Comparison of ENCODE assay signal across 13 cellular contexts in genomic region chr18:58393295-58393694, GRCh38.
"Had no signal": no experiment of that assay in that cellular context is flagged by ENCODE, and none has a peak within 500 bp of the region (broad histone marks: within the 10 kb centered on the region; RNA-seq: fewer than 3 reads in every experiment).

No MANE protein-coding gene starts in this region.

- H3K4me3 ChIP-seq: ascending aorta, esophagus squamous epithelium had no signal

- H3K9me3 ChIP-seq: ascending aorta, esophagus squamous epithelium, SK-N-SH had no signal

- H3K9me3 Mint-ChIP-seq: activated naive CD4-positive, alpha-beta T cell treated with anti-CD3 and anti-CD28 coated beads, Interleukin-2, amount 10 ng/mL, durations not matched to agents 7 days and 5 days; natural killer cell treated with Interleukin-12 subunit alpha and Interleukin-12 subunit beta and Interleukin-15 and Interleukin-18, amount 100 ng/mL, for 72 hours; stimulated activated naive CD8-positive, alpha-beta T cell treated with anti-CD3 and anti-CD28 coated beads, Interleukin-15, amount 100 ng/mL, for 72 hours; T-cell had no signal

- H3K36me3 ChIP-seq: ascending aorta had no signal

- H3K27me3 ChIP-seq: ascending aorta, esophagus squamous epithelium had no signal

- H3K27me3 Mint-ChIP-seq: activated naive CD4-positive, alpha-beta T cell treated with anti-CD3 and anti-CD28 coated beads, Interleukin-2, amount 10 ng/mL, durations not matched to agents 7 days and 5 days; natural killer cell treated with Interleukin-12 subunit alpha and Interleukin-12 subunit beta and Interleukin-15 and Interleukin-18, amount 100 ng/mL, for 72 hours; stimulated activated naive CD8-positive, alpha-beta T cell treated with anti-CD3 and anti-CD28 coated beads, Interleukin-15, amount 100 ng/mL, for 72 hours; T-cell had no signal

- H3K9ac ChIP-seq: SK-N-SH had no signal

- H3K36me3 Mint-ChIP-seq: activated naive CD4-positive, alpha-beta T cell treated with anti-CD3 and anti-CD28 coated beads, Interleukin-2, amount 10 ng/mL, durations not matched to agents 7 days and 5 days; natural killer cell treated with Interleukin-12 subunit alpha and Interleukin-12 subunit beta and Interleukin-15 and Interleukin-18, amount 100 ng/mL, for 72 hours had no signal

- H3K27ac ChIP-seq: ascending aorta had no signal

- DNase-seq: activated CD4-positive, alpha-beta T cell treated with anti-CD3 and anti-CD28 coated beads for 1 hour; activated CD4-positive, alpha-beta T cell treated with anti-CD3 and anti-CD28 coated beads, Interleukin-2, amount 50 U/mL, for 48 hours; activated naive CD4-positive, alpha-beta T cell treated with anti-CD3 and anti-CD28 coated beads, Interleukin-2, amount 10 ng/mL, durations not matched to agents 7 days and 5 days; esophagus squamous epithelium; foreskin fibroblast; left cardiac atrium; mammary epithelial cell; right cardiac atrium; SK-N-SH; stimulated activated naive CD8-positive, alpha-beta T cell treated with anti-CD3 and anti-CD28 coated beads, Interleukin-15, amount 100 ng/mL, for 72 hours; T-cell had no signal

- ATAC-seq: natural killer cell treated with Interleukin-12 subunit alpha and Interleukin-12 subunit beta and Interleukin-15 and Interleukin-18, amount 100 ng/mL, for 72 hours; stimulated activated naive CD8-positive, alpha-beta T cell treated with anti-CD3 and anti-CD28 coated beads, Interleukin-15, amount 100 ng/mL, for 72 hours; T-cell had no signal

- H3K27ac Mint-ChIP-seq: activated naive CD4-positive, alpha-beta T cell treated with anti-CD3 and anti-CD28 coated beads, Interleukin-2, amount 10 ng/mL, durations not matched to agents 7 days and 5 days; natural killer cell treated with Interleukin-12 subunit alpha and Interleukin-12 subunit beta and Interleukin-15 and Interleukin-18, amount 100 ng/mL, for 72 hours; T-cell had no signal

- H3K4me1 ChIP-seq: ascending aorta had no signal

- H3K4me3 Mint-ChIP-seq: activated naive CD4-positive, alpha-beta T cell treated with anti-CD3 and anti-CD28 coated beads, Interleukin-2, amount 10 ng/mL, durations not matched to agents 7 days and 5 days; natural killer cell treated with Interleukin-12 subunit alpha and Interleukin-12 subunit beta and Interleukin-15 and Interleukin-18, amount 100 ng/mL, for 72 hours; stimulated activated naive CD8-positive, alpha-beta T cell treated with anti-CD3 and anti-CD28 coated beads, Interleukin-15, amount 100 ng/mL, for 72 hours; T-cell had no signal
